Comparison of ENCODE assay signal across 1 cellular context in genomic region chr18:3654442-3655253, GRCh38.
A peak's percentile ranks its signal among the peaks of the same experiment; 100 is the strongest.
TF ChIP-seq lines count a peak whose summit lies in the region.

No MANE protein-coding gene starts in this region.

TF ChIP-seq in K562, 482 proteins besides CTCF, POLR2A, EP300 and RAD21 (continued from another document and continues in another):
- TF ChIP-seq CHD7 (IDR thresholded peaks at IDR 0.05; ENCODE audit: low read depth, low read length) (no peak), CREM (IDR thresholded peaks at IDR 0.05; ENCODE audit: low read depth) (no peak), IRF2 (CRISPR knock-in tag; IDR thresholded peaks at IDR 0.05) (no peak), MAFG (tag; conservative IDR thresholded peaks at IDR 0.05) (no peak), MTF1 (CRISPR knock-in tag; IDR thresholded peaks at IDR 0.05; ENCODE audit: borderline replicate concordance) (no peak), KLF13 (tag; IDR thresholded peaks at IDR 0.05; ENCODE audit: borderline replicate concordance, low read depth) (peak; percentile 58; the same call in 1 of the 2 replicates), JUNB (CRISPR knock-in tag; conservative IDR thresholded peaks at IDR 0.05) (no peak), CHD1 (IDR thresholded peaks at IDR 0.05; ENCODE audit: low read length) (peak; percentile 64), ZNF436 (CRISPR knock-in tag; IDR thresholded peaks at IDR 0.05) (no peak), STAT6 (CRISPR knock-in tag; IDR thresholded peaks at IDR 0.05) (no peak), GABPB1 (CRISPR knock-in tag; IDR thresholded peaks at IDR 0.05) (peak; percentile 59; the same call in 1 of the 2 replicates), ZNF134 (CRISPR knock-in tag; conservative IDR thresholded peaks at IDR 0.05) (0 out of 2 replicates have a peak, but pooled peaks have one; percentile 7), ZFPM2 (CRISPR knock-in tag; IDR thresholded peaks at IDR 0.05) (no peak), FOXA3 (CRISPR knock-in tag; conservative IDR thresholded peaks at IDR 0.05 in 1 of 2, IDR thresholded peaks at IDR 0.05 in 1 of 2) (peak; percentile 48 to 60; a peak in 1 of 4 replicates), ZMIZ1 (IDR thresholded peaks at IDR 0.05; ENCODE audit: low read depth in 2 of 2, low read length in 2 of 2) (no peak), AFF4 (CRISPR knock-in tag; IDR thresholded peaks at IDR 0.05) (peak; percentile 33; the same call in 1 of the 2 replicates), OTX1 (CRISPR knock-in tag; IDR thresholded peaks at IDR 0.05) (peak; percentile 28; the same call in 1 of the 2 replicates), NR4A1 (CRISPR knock-in tag; IDR thresholded peaks at IDR 0.05) (peak; percentile 7; the same call in 1 of the 2 replicates), NR4A1 (tag; IDR thresholded peaks at IDR 0.05) (peak; percentile 53; the same call in 1 of the 2 replicates), JUND (IDR thresholded peaks at IDR 0.05; ENCODE audit: borderline replicate concordance, low read depth, low read length) (0 out of 2 replicates have a peak, but pooled peaks have one; percentile 7), JUND (tag; IDR thresholded peaks at IDR 0.05; ENCODE audit: borderline replicate concordance, low read depth, low read length) (peak; percentile 37; the same call in 2 of the 3 replicates), ZKSCAN1 (IDR thresholded peaks at IDR 0.05; ENCODE audit: low read depth, low read length) (peak; percentile 54; the same call in 1 of the 2 replicates), BHLHE40 (IDR thresholded peaks at IDR 0.05; ENCODE audit: low read length) (0 out of 2 replicates have a peak, but pooled peaks have one; percentile 8), ZFP36 (IDR thresholded peaks at IDR 0.05; ENCODE audit: low read depth, low read length, partially characterized antibody) (peak; percentile 98), GTF2A2 (tag; IDR thresholded peaks at IDR 0.05) (no peak), UBTF (IDR thresholded peaks at IDR 0.05; ENCODE audit: borderline replicate concordance in 1 of 2, low read depth in 2 of 2, low read length in 2 of 2) (0 out of 4 replicates have a peak, but pooled peaks of 1 of the 2 experiments have one; percentile 6), TEAD1 (CRISPR knock-in tag; IDR thresholded peaks at IDR 0.05) (peak in 1 of 2 experiments; percentile 43; a peak in 3 of 4 replicates), YY1 (IDR thresholded peaks at IDR 0.05; ENCODE audit: borderline replicate concordance in 1 of 3, control insufficient read depth in 1 of 3, extremely low read depth in 1 of 3, insufficient read depth in 3 of 3, insufficient read length in 1 of 3, insufficient replicate concordance in 2 of 3, low read depth in 1 of 3, low read length in 2 of 3) (peak in 1 of 3 experiments; percentile 69), IRF9 (tag; IDR thresholded peaks at IDR 0.05) (no peak; the same call in none of the 2 replicates), PYGO2 (tag; IDR thresholded peaks at IDR 0.05) (peak; percentile 70; the same call in 1 of the 2 replicates)
